ENCODE assay signal across 24 cellular contexts in the genomic region with DNA sequence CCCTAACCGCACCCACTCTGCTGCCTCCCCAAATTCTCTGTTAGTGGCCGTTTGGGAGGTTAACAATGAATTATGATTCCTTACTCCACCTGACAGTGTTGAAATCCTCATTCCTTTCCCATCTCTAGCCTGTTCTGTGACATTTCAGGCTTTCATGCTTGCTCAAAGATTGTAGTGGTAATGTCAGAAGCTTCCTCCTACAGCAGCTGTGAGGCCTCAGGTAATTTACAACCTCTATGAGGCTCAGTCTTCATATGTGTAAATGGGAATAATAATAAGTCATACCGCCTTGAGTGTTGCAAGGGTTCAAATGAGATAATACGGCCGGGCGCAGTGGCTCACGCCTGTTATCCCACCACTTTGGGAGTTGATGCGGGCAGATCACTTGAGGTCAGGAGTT. TPM values are rescaled to one million over a fixed set of nuclear protein-coding genes. Genes with fewer than 3 reads are reported as not detected.
DNase-seq lines count a peak whose midpoint lies in the region; ATAC-seq and TF ChIP-seq lines count a peak whose summit lies in the region.
"Had no signal": no experiment of that assay in that cellular context is flagged by ENCODE, and none has a peak within 500 bp of the region (broad histone marks: within the 10 kb centered on the region; RNA-seq: fewer than 3 reads in every experiment).

No MANE protein-coding gene starts in this region.

- no peak overlapping the region for H2BK5ac ChIP-seq in mesendoderm (ENCODE audit: low read length)

- no peak overlapping the region for H2AK5ac ChIP-seq in mesendoderm (ENCODE audit: low read length)

- TF ChIP-seq CTCF in vagina (IDR thresholded peaks at IDR 0.05): no peak
- TF ChIP-seq CTCF in omental fat pad (IDR thresholded peaks at IDR 0.05): no peak
- TF ChIP-seq CTCF in tibial artery (IDR thresholded peaks at IDR 0.05): no peak

- no peak overlapping the region for H3K4me3 Mint-ChIP-seq in activated CD4-positive, alpha-beta T cell treated with anti-CD3 and anti-CD28 coated beads for 36 hours
- H3K4me3 Mint-ChIP-seq in T-helper 17 cell: no peak overlapping the region
- H3K4me3 Mint-ChIP-seq: WTC11 had no signal

- no CpG with 5 or more reads among the region's 8 CpGs for WGBS in mesendoderm (ENCODE audit: extremely low coverage, insufficient coverage, low lambda C conversion rate)

- POLR2A ChIA-PET in activated CD4-positive, alpha-beta T cell treated with anti-CD3 and anti-CD28 coated beads for 36 hours (lab: Charles Lee): interaction anchor here (1.2 kb wide), 1 partner anchor 36 kb away, joined by 3 read pairs; no protein-coding TSS in a partner anchor

- H3K9ac ChIP-seq in mesendoderm (ENCODE audit: low read length): no peak overlapping the region

- DNase-seq in activated CD4-positive, alpha-beta T cell treated with anti-CD3 and anti-CD28 coated beads for 36 hours: no peak
- DNase-seq in activated CD4-positive, alpha-beta T cell treated with anti-CD3 and anti-CD28 coated beads, Interleukin-2, amount 50 U/mL, for 4 hours: no peak
- DNase-seq in T-helper 17 cell: no peak
- DNase-seq in mesendoderm: no peak
- DNase-seq in vagina (ENCODE audit: extremely low spot score in 2 of 2): no peak
- DNase-seq in omental fat pad (ENCODE audit: low spot score): no peak
- DNase-seq in tibial artery: no peak
- DNase-seq: 8988T; activated CD4-positive, alpha-beta memory T cell treated with anti-CD3 and anti-CD28 coated beads, Interleukin-2, amount 10 ng/mL, durations not matched to agents 7 days and 5 days; activated naive CD4-positive, alpha-beta T cell treated with Interleukin-2 at 50 U/mL for 16 hours; activated T-cell treated with anti-CD3 and anti-CD28 coated beads for 4 hours; AML-193; head of caudate nucleus; left colon; MM.1S; NCI-H1417 treated with DMSO at 0.1 percent for 48 hours; NCI-H524; stimulated activated naive B cell treated with anti-CD40 and anti-IgM and Interleukin-4, amounts not matched to agents 10 μg/mL and 1 μg/mL and 100 μg/mL, for 72 hours; T-helper 9 cell had no signal

- H4K8ac ChIP-seq in mesendoderm (ENCODE audit: low read depth, low read length): no peak overlapping the region

- CTCF ChIA-PET in activated CD4-positive, alpha-beta T cell treated with anti-CD3 and anti-CD28 coated beads for 36 hours (lab: Charles Lee): interaction anchor here (0.8 to 2.0 kb wide), 5 partner anchors 22 to 61 kb away, joined by 3 to 6 read pairs (median 4); a partner anchor contains a TSS

- peak overlapping the region; percentile 17 for H3K56ac ChIP-seq in mesendoderm (ENCODE audit: low read length)

- H3K27me3 ChIP-seq in mesendoderm (ENCODE audit: insufficient read depth, low read length, poor library complexity) (no peaks in the 10 kb centered on the region), vagina (no peaks in the 10 kb centered on the region), tibial artery (no peaks in the 10 kb centered on the region)

- peaks cover 37% of the 10 kb centered on the region for H3K79me2 ChIP-seq in mesendoderm (ENCODE audit: control insufficient read depth, insufficient read depth, low read length)

- H4K5ac ChIP-seq in mesendoderm (ENCODE audit: low read length): no peak overlapping the region

- H3K27ac ChIP-seq in mesendoderm (ENCODE audit: low read depth, low read length) (no peak overlapping the region), vagina (peak overlapping the region; percentile 13), tibial artery (no peak overlapping the region)

- peaks cover 1% of the 10 kb centered on the region for H3K9me3 Mint-ChIP-seq in activated CD4-positive, alpha-beta T cell treated with anti-CD3 and anti-CD28 coated beads for 36 hours (ENCODE audit: low read depth)
- H3K9me3 Mint-ChIP-seq: activated CD4-positive, alpha-beta memory T cell treated with anti-CD3 and anti-CD28 coated beads, Interleukin-2, amount 10 ng/mL, durations not matched to agents 7 days and 5 days; central memory CD8-positive, alpha-beta T cell; stimulated activated naive B cell treated with anti-CD40 and anti-IgM and Interleukin-4, amounts not matched to agents 10 μg/mL and 1 μg/mL and 100 μg/mL, for 72 hours; WTC11 had no signal

- H3K79me1 ChIP-seq in mesendoderm (ENCODE audit: low read length): no peaks in the 10 kb centered on the region

- peaks cover 29% of the 10 kb centered on the region for H3K4me1 Mint-ChIP-seq in activated CD4-positive, alpha-beta T cell treated with anti-CD3 and anti-CD28 coated beads for 36 hours
- peaks cover 41% of the 10 kb centered on the region for H3K4me1 Mint-ChIP-seq in T-helper 17 cell

- peaks cover 30% of the 10 kb centered on the region for H3K36me3 Mint-ChIP-seq in activated CD4-positive, alpha-beta T cell treated with anti-CD3 and anti-CD28 coated beads for 36 hours (ENCODE audit: low read depth)
- H3K36me3 Mint-ChIP-seq in T-helper 17 cell (ENCODE audit: low read depth): no peaks in the 10 kb centered on the region

- no peak for TF ChIP-seq POLR2A in vagina (IDR thresholded peaks at IDR 0.05)

- H3K4me3 ChIP-seq in mesendoderm (ENCODE audit: low read length) (no peak overlapping the region), vagina (no peak overlapping the region), tibial artery (no peak overlapping the region)

- H3K23ac ChIP-seq in mesendoderm (ENCODE audit: low read length): no peak overlapping the region

- no peak overlapping the region for H2BK120ac ChIP-seq in mesendoderm (ENCODE audit: low read depth, low read length)

- H3K9me3 ChIP-seq in T-helper 17 cell (ENCODE audit: control insufficient read depth, low read length, poor library complexity, severe bottlenecking) (no peaks in the 10 kb centered on the region), vagina (no peaks in the 10 kb centered on the region), tibial artery (no peaks in the 10 kb centered on the region)
- H3K9me3 ChIP-seq: HAP-1 had no signal

- ATAC-seq in activated CD4-positive, alpha-beta T cell treated with anti-CD3 and anti-CD28 coated beads for 36 hours: no peak
- ATAC-seq in T-helper 17 cell (no peak), omental fat pad (ENCODE audit: low FRiP score) (no peak), GM19452 (IDR thresholded peaks at IDR 0.05; ENCODE audit: unreplicated experiment) (no peak)

- H2BK15ac ChIP-seq in mesendoderm (replicated peaks; ENCODE audit: low read depth): no peak overlapping the region

- no peak overlapping the region for H3K4me2 ChIP-seq in mesendoderm (ENCODE audit: low read length)

- intact Hi-C loops in activated CD4-positive, alpha-beta T cell treated with anti-CD3 and anti-CD28 coated beads for 36 hours (cut with DNase I, micrococcal nuclease): loop anchor here (2.0 to 5.0 kb wide), 7 partner anchors 31 to 818 kb away; a partner anchor contains a TSS
- intact Hi-C loops in vagina (cut with DNase I): no loop called here
- intact Hi-C loops in tibial artery (cut with DNase I; ENCODE audit: low total_unique reads): no loop called here

- no peak overlapping the region for H3K18ac ChIP-seq in mesendoderm (ENCODE audit: low read length)

- no peak overlapping the region for H3K4ac ChIP-seq in mesendoderm (ENCODE audit: low read depth, low read length)

- H3K36me3 ChIP-seq in mesendoderm (ENCODE audit: control insufficient read depth, insufficient read depth, low read length): no peaks in the 10 kb centered on the region
- no peaks in the 10 kb centered on the region for H3K36me3 ChIP-seq in vagina
- H3K36me3 ChIP-seq in tibial artery: no peaks in the 10 kb centered on the region

- no peaks in the 10 kb centered on the region for H3K27me3 Mint-ChIP-seq in activated CD4-positive, alpha-beta T cell treated with anti-CD3 and anti-CD28 coated beads for 36 hours
- H3K27me3 Mint-ChIP-seq in T-helper 17 cell: no peaks in the 10 kb centered on the region
- H3K27me3 Mint-ChIP-seq: central memory CD8-positive, alpha-beta T cell; stimulated activated naive B cell treated with anti-CD40 and anti-IgM and Interleukin-4, amounts not matched to agents 10 μg/mL and 1 μg/mL and 100 μg/mL, for 72 hours had no signal

- peak overlapping the region; percentile 13 for H3K27ac Mint-ChIP-seq in activated CD4-positive, alpha-beta T cell treated with anti-CD3 and anti-CD28 coated beads for 36 hours
- H3K27ac Mint-ChIP-seq in T-helper 17 cell: peak overlapping the region; percentile 94
- H3K27ac Mint-ChIP-seq: progenitor cell of endocrine pancreas; stimulated activated naive B cell treated with anti-CD40 and anti-IgM and Interleukin-4, amounts not matched to agents 10 μg/mL and 1 μg/mL and 100 μg/mL, for 72 hours; WTC11 had no signal

- H3K4me1 ChIP-seq in mesendoderm (ENCODE audit: control insufficient read depth, low read depth, low read length): no peaks in the 10 kb centered on the region
- peaks cover 26% of the 10 kb centered on the region for H3K4me1 ChIP-seq in vagina
- H3K4me1 ChIP-seq in tibial artery: peaks cover 0 to 28% (median 19%) of the 10 kb centered on the region in 4 donors

RNA-seq across cellular contexts. Expression of a gene that starts 1.0 kb away (rescaled TPM):
- 100 to 1,000 TPM; 200 to 227 TPM for total RNA-seq in activated CD4-positive, alpha-beta T cell treated with anti-CD3 and anti-CD28 coated beads for 36 hours
- total RNA-seq in T-helper 17 cell: 10 to 100 TPM; 13.6 to 15.9 TPM
- polyA plus RNA-seq in mesendoderm (2013, experiment 1 of 2): 198 TPM
- 198 TPM for polyA plus RNA-seq in mesendoderm (2013, experiment 2 of 2)
- total RNA-seq in vagina: 147 TPM
- total RNA-seq in omental fat pad: 100 to 1,000 TPM in 3 of 4 donors, 10 to 100 TPM in 1; 86.7 to 158 (median 140) TPM

RNA-seq across cellular contexts. Expression of a gene that starts 43.1 kb away (rescaled TPM):
- 10 to 100 TPM; 56.4 to 56.8 TPM for total RNA-seq in activated CD4-positive, alpha-beta T cell treated with anti-CD3 and anti-CD28 coated beads for 36 hours
- total RNA-seq in T-helper 17 cell (100 to 1,000 TPM; 108 to 145 TPM), vagina (85.0 TPM), omental fat pad (10 to 100 TPM; 33.6 to 92.3 (median 64.7) TPM)
- polyA plus RNA-seq in mesendoderm (2013, experiment 1 of 2): 77.7 TPM
- 76.0 TPM for polyA plus RNA-seq in mesendoderm (2013, experiment 2 of 2)

RNA-seq across cellular contexts. Expression of a gene that starts 43.5 kb away (rescaled TPM):
- 10 to 100 TPM; 12.1 to 16.2 TPM for total RNA-seq in activated CD4-positive, alpha-beta T cell treated with anti-CD3 and anti-CD28 coated beads for 36 hours
- total RNA-seq in T-helper 17 cell: 10 to 100 TPM; 22.5 to 23.3 TPM
- polyA plus RNA-seq in mesendoderm (2013, experiment 1 of 2): 27.1 TPM
- 26.5 TPM for polyA plus RNA-seq in mesendoderm (2013, experiment 2 of 2)
- total RNA-seq in vagina: 14.7 TPM
- 10 to 100 TPM in 3 of 4 donors, 1 to 10 TPM in 1; 9.2 to 20.5 (median 13.9) TPM for total RNA-seq in omental fat pad

Comparison
In these comparisons a context has a peak if more than half of its experiments do, and no peak if none do; other contexts are left out.
1. intact Hi-C loops: an anchor here in activated CD4-positive, alpha-beta T cell treated with anti-CD3 and anti-CD28 coated beads for 36 hours (2.0 to 5.0 kb wide); none called in vagina and tibial artery.